8 cellular contexts compared by ENCODE assay signal in the genomic region with DNA sequence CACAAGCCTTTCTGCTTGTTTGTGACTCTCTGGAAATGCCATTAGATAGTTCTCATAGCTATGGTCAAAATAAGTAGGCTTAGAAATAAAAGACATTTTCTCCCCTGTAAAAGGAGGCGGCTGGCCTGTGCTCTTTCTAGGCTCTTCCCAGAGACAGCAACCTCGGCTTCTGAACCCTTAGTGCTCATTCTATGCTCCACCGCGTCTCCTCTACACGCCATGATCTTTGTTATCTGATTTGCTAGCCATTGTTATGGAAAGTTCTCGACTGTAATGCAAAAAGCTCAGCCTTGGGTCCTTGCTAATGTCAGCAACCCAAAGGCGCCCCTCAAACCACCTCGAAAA.
DNase-seq lines count a peak whose midpoint lies in the region; ATAC-seq and TF ChIP-seq lines count a peak whose summit lies in the region.

No MANE protein-coding gene starts in this region.

- H3K4me3 ChIP-seq in BLaER1 treated with 17β-estradiol and CSF1 and Interleukin-3, amounts not matched to agents 10 nM and 100 nM, result peak overlapping the region in 9 of 10 experiments; percentile 40 to 63 (median 55); a peak in 14 of 20 replicates
- H3K4me3 ChIP-seq in HUES6 (ENCODE audit: low read depth, low read length) (peak overlapping the region; percentile 68), heart right ventricle (peak overlapping the region; percentile 16 to 68 (median 64)), retinal pigment epithelial cell (ENCODE audit: low read length) (peak overlapping the region; percentile 62)

- WGBS in heart right ventricle, 2 donors, result 9% methylated on average over 8 of the region's 8 CpGs

- peak overlapping the region; percentile 72 to 99 (median 85); a peak in 21 of 22 replicates for H3K4me2 ChIP-seq in BLaER1 treated with 17β-estradiol and CSF1 and Interleukin-3, amounts not matched to agents 10 nM and 100 nM

- peaks cover 0 to 77% (median 29%) of the 10 kb centered on the region in 11 experiments; a peak in 20 of 22 replicates for H4K20me1 ChIP-seq in BLaER1 treated with 17β-estradiol and CSF1 and Interleukin-3, amounts not matched to agents 10 nM and 100 nM

- intact Hi-C loops in heart right ventricle (cut with DNase I), result loop anchor here (1.0 to 10.0 kb wide), 12 partner anchors 64 to 361 kb away; partner anchors contain the start of genes CRADD (in 5 of the 10) and SOCS2 (in 4 of the 10)

- H3K27me3 ChIP-seq in BLaER1 treated with 17β-estradiol and CSF1 and Interleukin-3, amounts not matched to agents 10 nM and 100 nM, result peaks cover 72 to 86% (median 78%) of the 10 kb centered on the region in 11 experiments
- H3K27me3 ChIP-seq in HUES6 (ENCODE audit: control insufficient read depth, insufficient read depth, low read length), result no peaks in the 10 kb centered on the region
- no peaks in the 10 kb centered on the region for H3K27me3 ChIP-seq in heart right ventricle

- H3K27ac ChIP-seq in BLaER1 treated with 17β-estradiol and CSF1 and Interleukin-3, amounts not matched to agents 10 nM and 100 nM, result no peak overlapping the region
- peak overlapping the region; percentile 98 for H3K27ac ChIP-seq in HUES6 (ENCODE audit: low read depth, low read length)
- H3K27ac ChIP-seq in heart right ventricle, result peak overlapping the region; percentile 86 to 95 (median 91)

- H3K4me1 ChIP-seq in BLaER1 treated with 17β-estradiol and CSF1 and Interleukin-3, amounts not matched to agents 10 nM and 100 nM, result peaks cover 5 to 17% (median 12%) of the 10 kb centered on the region in 10 experiments; a peak in 18 of 20 replicates
- peaks cover 39% of the 10 kb centered on the region for H3K4me1 ChIP-seq in HUES6 (ENCODE audit: control insufficient read depth, insufficient read depth, low read length)
- peaks cover 0 to 88% (median 73%) of the 10 kb centered on the region in 9 donors for H3K4me1 ChIP-seq in heart right ventricle

- no peak overlapping the region for H3K9ac ChIP-seq in BLaER1 treated with 17β-estradiol and CSF1 and Interleukin-3, amounts not matched to agents 10 nM and 100 nM
- H3K9ac ChIP-seq in HUES6 (ENCODE audit: low read length), result peak overlapping the region; percentile 74

- no peaks in the 10 kb centered on the region for H3K9me3 ChIP-seq in BLaER1 treated with 17β-estradiol and CSF1 and Interleukin-3, amounts not matched to agents 10 nM and 100 nM (replicated peaks in 1 of 11)
- H3K9me3 ChIP-seq in HUES6 (ENCODE audit: control insufficient read depth, insufficient read depth, low read depth, low read length) (no peaks in the 10 kb centered on the region), heart right ventricle (no peaks in the 10 kb centered on the region)

- DNase-seq in activated naive CD4-positive, alpha-beta T cell treated with anti-CD3 and anti-CD28 coated beads, Interleukin-2, amount 50 U/mL, for 16 hours, result peak; percentile 9
- no peak for DNase-seq in heart right ventricle
- DNase-seq in retinal pigment epithelial cell (ENCODE audit: low read depth), result no peak
- DNase-seq in H4 (ENCODE audit: low spot score), result no peak
- DNase-seq in activated gamma-delta T cell treated with Interleukin-2 at 50 U/mL for 16 hours, result no peak

- TF ChIP-seq CTCF in heart right ventricle (IDR thresholded peaks at IDR 0.05) (no peak), retinal pigment epithelial cell (conservative IDR thresholded peaks at IDR 0.05; ENCODE audit: low read depth, low read length) (no peak)

- H3K36me3 ChIP-seq in BLaER1 treated with 17β-estradiol and CSF1 and Interleukin-3, amounts not matched to agents 10 nM and 100 nM, result no peaks in the 10 kb centered on the region
- no peaks in the 10 kb centered on the region for H3K36me3 ChIP-seq in HUES6 (ENCODE audit: control insufficient read depth, insufficient read depth, low read length)
- no peaks in the 10 kb centered on the region for H3K36me3 ChIP-seq in heart right ventricle

- ATAC-seq in GM19455 (IDR thresholded peaks at IDR 0.05; ENCODE audit: unreplicated experiment) (peak; percentile 7), heart right ventricle (peak; percentile 25 to 58 (median 40))

Comparison
In these comparisons a context has a peak if more than half of its experiments do, and no peak if none do; other contexts are left out.
1. H3K27ac ChIP-seq: peak in HUES6 (single experiment) and heart right ventricle (10 of 10); none in BLaER1 treated with 17β-estradiol and CSF1 and Interleukin-3, amounts not matched to agents 10 nM and 100 nM (0 of 11).
2. Peak in every context shown above with its lines, with median percentiles within 50 percentile points of each other: H3K4me3 ChIP-seq.